30 cellular contexts compared by ENCODE assay signal in the genomic region with DNA sequence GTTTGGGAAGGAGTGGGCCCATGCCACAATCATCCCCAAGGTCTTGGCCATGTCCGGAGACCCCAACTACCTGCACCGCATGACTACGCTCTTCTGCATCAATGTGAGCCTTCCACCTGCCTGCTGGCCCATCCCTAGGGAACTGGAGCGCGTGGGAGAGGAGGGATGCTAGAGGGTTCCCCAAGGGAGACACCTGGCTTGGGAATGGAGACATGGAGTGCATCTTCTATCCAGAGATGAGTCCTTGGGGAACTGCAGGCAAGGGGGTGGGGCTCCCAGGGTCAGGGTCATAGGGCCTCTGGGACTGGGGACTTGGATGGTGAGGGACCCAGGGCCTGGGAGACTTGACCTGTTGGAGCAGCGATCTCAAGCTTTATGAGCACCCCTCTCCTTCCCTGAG.
"Had no signal": no experiment of that assay in that cellular context is flagged by ENCODE, and none has a peak within 500 bp of the region (broad histone marks: within the 10 kb centered on the region; RNA-seq: fewer than 3 reads in every experiment).

No MANE protein-coding gene starts in this region.

- H3K9me3 ChIP-seq: ascending aorta, body of pancreas, SJSA1 had no signal

- DNase-seq: activated CD4-positive, alpha-beta T cell treated with anti-CD3 and anti-CD28 coated beads, Interleukin-2, amount 10 ng/mL, durations not matched to agents 24 days and 14 days; activated CD4-positive, CD25-positive, alpha-beta regulatory T cell treated with anti-CD3 and anti-CD28 coated beads, Interleukin-2, amount 50 U/mL, for 72 hours; activated CD8-positive, alpha-beta memory T cell treated with anti-CD3 and anti-CD28 coated beads, Interleukin-2, amount 50 U/mL, for 4 hours; activated CD8-positive, alpha-beta T cell treated with anti-CD3 and anti-CD28 coated beads for 36 hours; activated effector memory CD4-positive, alpha-beta T cell treated with anti-CD3 and anti-CD28 coated beads, Interleukin-2, amount 50 U/mL, for 16 hours; activated naive CD4-positive, alpha-beta T cell treated with Interleukin-2 at 50 U/mL for 16 hours; activated naive CD8-positive, alpha-beta T cell treated with anti-CD3 and anti-CD28 coated beads, Interleukin-2, amount 50 U/mL, for 24 hours; amniotic stem cell; body of pancreas; Kasumi-1; KBM-7; NCI-H1105 treated with DMSO at 0.1 percent for 48 hours; NCI-H1436 treated with DMSO at 0.1 percent for 48 hours; NCI-H187; NCI-H2081; NCI-H510A treated with DMSO at 0.1 percent for 48 hours; NCI-H69; NK-92 treated with Interleukin-12 subunit alpha and Interleukin-12 subunit beta, amount 100 ng/mL, for 24 hours; OCI-M1; SHP77; SW 1271 had no signal

- H3K27ac ChIP-seq: ascending aorta, body of pancreas, RWPE1, SJSA1 had no signal

- ATAC-seq: activated CD8-positive, alpha-beta T cell treated with anti-CD3 and anti-CD28 coated beads for 36 hours; activated naive CD8-positive, alpha-beta T cell treated with anti-CD3 and anti-CD28 coated beads, Interleukin-2, amount 50 U/mL, for 24 hours; body of pancreas; Panc1; SK-N-SH treated with all-trans-retinoic acid at 6 μM for 48 hours; WTC11 had no signal

- H3K4me1 Mint-ChIP-seq: activated CD4-positive, alpha-beta T cell treated with anti-CD3 and anti-CD28 coated beads, Interleukin-2, amount 10 ng/mL, durations not matched to agents 24 days and 14 days; WTC11 had no signal

- H3K27ac Mint-ChIP-seq: activated CD4-positive, alpha-beta T cell treated with anti-CD3 and anti-CD28 coated beads, Interleukin-2, amount 10 ng/mL, durations not matched to agents 24 days and 14 days; activated CD8-positive, alpha-beta T cell treated with anti-CD3 and anti-CD28 coated beads for 36 hours; activated naive CD8-positive, alpha-beta T cell treated with anti-CD3 and anti-CD28 coated beads, Interleukin-2, amount 50 U/mL, for 24 hours; activated T-helper 1 cell treated with anti-CD3 and anti-CD28 coated beads, Interleukin-12 subunit alpha, Interleukin-12 subunit beta, Interleukin-2, Interleukin-4 antibody, amounts not matched to agents 30 ng/mL and 10 ng/mL and 1 ng/mL, durations not matched to agents 14 hours and 24 hours and 36 hours; WTC11 had no signal

- H3K27me3 ChIP-seq: ascending aorta, body of pancreas, SJSA1 had no signal

- FAIRE-seq: bronchial epithelial cell had no signal

- H3K9me3 Mint-ChIP-seq: activated CD4-positive, alpha-beta T cell treated with anti-CD3 and anti-CD28 coated beads, Interleukin-2, amount 10 ng/mL, durations not matched to agents 24 days and 14 days; activated CD8-positive, alpha-beta T cell treated with anti-CD3 and anti-CD28 coated beads for 36 hours; activated naive CD4-positive, alpha-beta T cell treated with anti-CD3 and anti-CD28 coated beads, Interleukin-2, amount 50 U/mL, for 72 hours; activated naive CD8-positive, alpha-beta T cell treated with anti-CD3 and anti-CD28 coated beads, Interleukin-2, amount 50 U/mL, for 24 hours; activated T-helper 1 cell treated with anti-CD3 and anti-CD28 coated beads, Interleukin-12 subunit alpha, Interleukin-12 subunit beta, Interleukin-2, Interleukin-4 antibody, amounts not matched to agents 30 ng/mL and 10 ng/mL and 1 ng/mL, durations not matched to agents 14 hours and 24 hours and 36 hours; WTC11 had no signal

- H3K4me3 ChIP-seq: ascending aorta, body of pancreas, SJSA1 had no signal

- H3K27me3 Mint-ChIP-seq: activated CD4-positive, alpha-beta T cell treated with anti-CD3 and anti-CD28 coated beads, Interleukin-2, amount 10 ng/mL, durations not matched to agents 24 days and 14 days; activated CD8-positive, alpha-beta T cell treated with anti-CD3 and anti-CD28 coated beads for 36 hours; activated naive CD8-positive, alpha-beta T cell treated with anti-CD3 and anti-CD28 coated beads, Interleukin-2, amount 50 U/mL, for 24 hours had no signal

- H3K4me1 ChIP-seq: ascending aorta, body of pancreas, SJSA1 had no signal

- H3K4me3 Mint-ChIP-seq: activated CD4-positive, alpha-beta T cell treated with anti-CD3 and anti-CD28 coated beads, Interleukin-2, amount 10 ng/mL, durations not matched to agents 24 days and 14 days; activated CD8-positive, alpha-beta T cell treated with anti-CD3 and anti-CD28 coated beads for 36 hours; activated naive CD8-positive, alpha-beta T cell treated with anti-CD3 and anti-CD28 coated beads, Interleukin-2, amount 50 U/mL, for 24 hours; activated T-helper 1 cell treated with anti-CD3 and anti-CD28 coated beads, Interleukin-12 subunit alpha, Interleukin-12 subunit beta, Interleukin-2, Interleukin-4 antibody, amounts not matched to agents 30 ng/mL and 10 ng/mL and 1 ng/mL, durations not matched to agents 14 hours and 24 hours and 36 hours; WTC11 had no signal
